In genomic region chr4:6718932-6719610, GRCh38 we compare ENCODE assay signal across 15 cellular contexts. TPM values are rescaled to one million over a fixed set of nuclear protein-coding genes. Genes with fewer than 3 reads are reported as not detected.
A peak's percentile ranks its signal among the peaks of the same experiment; 100 is the strongest.
DNase-seq lines count a peak whose midpoint lies in the region; ATAC-seq and TF ChIP-seq lines count a peak whose summit lies in the region.
"Had no signal": no experiment of that assay in that cellular context is flagged by ENCODE, and none has a peak within 500 bp of the region (broad histone marks: within the 10 kb centered on the region; RNA-seq: fewer than 3 reads in every experiment).

No MANE protein-coding gene starts in this region.

- no peak for TF ChIP-seq CTCF in CD8-positive, alpha-beta T cell (IDR thresholded peaks at IDR 0.05)
- TF ChIP-seq CTCF in HEK293 (tag by site-specific recombination; IDR thresholded peaks at IDR 0.05), result no peak
- TF ChIP-seq CTCF in natural killer cell (IDR thresholded peaks at IDR 0.05), result no peak

- peak overlapping the region; percentile 60 for H3K27ac Mint-ChIP-seq in CD8-positive, alpha-beta T cell
- peak overlapping the region; percentile 5 for H3K27ac Mint-ChIP-seq in activated naive CD8-positive, alpha-beta T cell treated with anti-CD3 and anti-CD28 coated beads, Interleukin-2, amount 50 U/mL, for 24 hours
- peak overlapping the region; percentile 59 to 64 for H3K27ac Mint-ChIP-seq in natural killer cell

- no peaks in the 10 kb centered on the region for H3K27me3 ChIP-seq in CD8-positive, alpha-beta T cell (ENCODE audit: insufficient read depth, low read length)
- H3K27me3 ChIP-seq: gastroesophageal sphincter had no signal

- no peak for ATAC-seq in CD8-positive, alpha-beta T cell
- ATAC-seq in activated naive CD8-positive, alpha-beta T cell treated with anti-CD3 and anti-CD28 coated beads, Interleukin-2, amount 50 U/mL, for 24 hours, result no peak
- ATAC-seq in natural killer cell (no peak), GM18519 (IDR thresholded peaks at IDR 0.05; ENCODE audit: low FRiP score, unreplicated experiment) (no peak), HG03520 (IDR thresholded peaks at IDR 0.05; ENCODE audit: unreplicated experiment) (no peak)
- ATAC-seq: gastroesophageal sphincter had no signal

- no peak overlapping the region for H3K27ac ChIP-seq in CD8-positive, alpha-beta T cell (ENCODE audit: low read depth, low read length)
- H3K27ac ChIP-seq in HEK293 (ENCODE audit: extremely low read depth, low read depth, low read length), result no peak overlapping the region
- H3K27ac ChIP-seq: prostate gland had no signal

- no peaks in the 10 kb centered on the region for H3K9me3 ChIP-seq in CD8-positive, alpha-beta T cell (ENCODE audit: low read length)
- no peaks in the 10 kb centered on the region for H3K9me3 ChIP-seq in HEK293 (ENCODE audit: control insufficient read depth, insufficient read depth, low read depth, low read length)
- H3K9me3 ChIP-seq: gastroesophageal sphincter, prostate gland had no signal

- H3K36me3 Mint-ChIP-seq in CD8-positive, alpha-beta T cell, result peaks cover 8% of the 10 kb centered on the region
- peaks cover 6% of the 10 kb centered on the region for H3K36me3 Mint-ChIP-seq in activated naive CD8-positive, alpha-beta T cell treated with anti-CD3 and anti-CD28 coated beads, Interleukin-2, amount 50 U/mL, for 24 hours (ENCODE audit: low read depth)
- no peaks in the 10 kb centered on the region for H3K36me3 Mint-ChIP-seq in natural killer cell

- no peak overlapping the region for H3K4me3 ChIP-seq in CD8-positive, alpha-beta T cell (ENCODE audit: low read depth, low read length)
- no peak overlapping the region for H3K4me3 ChIP-seq in HEK293 (ENCODE audit: low read depth, low read length)
- H3K4me3 ChIP-seq: gastroesophageal sphincter, prostate gland had no signal

- no peaks in the 10 kb centered on the region for H3K27me3 Mint-ChIP-seq in CD8-positive, alpha-beta T cell (ENCODE audit: low read depth)
- peaks cover 3% of the 10 kb centered on the region for H3K27me3 Mint-ChIP-seq in activated naive CD8-positive, alpha-beta T cell treated with anti-CD3 and anti-CD28 coated beads, Interleukin-2, amount 50 U/mL, for 24 hours
- no peaks in the 10 kb centered on the region for H3K27me3 Mint-ChIP-seq in natural killer cell (ENCODE audit: low read depth in 2 of 2)

- peaks cover 46% of the 10 kb centered on the region for H3K4me1 Mint-ChIP-seq in CD8-positive, alpha-beta T cell (ENCODE audit: low read depth)
- peaks cover 31% of the 10 kb centered on the region for H3K4me1 Mint-ChIP-seq in activated naive CD8-positive, alpha-beta T cell treated with anti-CD3 and anti-CD28 coated beads, Interleukin-2, amount 50 U/mL, for 24 hours
- H3K4me1 Mint-ChIP-seq in natural killer cell, result peaks cover 26 to 30% of the 10 kb centered on the region in 2 donors

- H3K9me3 Mint-ChIP-seq in CD8-positive, alpha-beta T cell, result no peaks in the 10 kb centered on the region
- no peaks in the 10 kb centered on the region for H3K9me3 Mint-ChIP-seq in activated naive CD8-positive, alpha-beta T cell treated with anti-CD3 and anti-CD28 coated beads, Interleukin-2, amount 50 U/mL, for 24 hours
- H3K9me3 Mint-ChIP-seq in natural killer cell, result no peaks in the 10 kb centered on the region

- H3K4me1 ChIP-seq in CD8-positive, alpha-beta T cell (ENCODE audit: insufficient read depth, low read length), result peaks cover 25% of the 10 kb centered on the region
- no peaks in the 10 kb centered on the region for H3K4me1 ChIP-seq in HEK293 (ENCODE audit: control insufficient read depth, insufficient read depth, low read length)
- H3K4me1 ChIP-seq: prostate gland had no signal

- POLR2A ChIA-PET in CD8-positive, alpha-beta T cell (lab: Charles Lee), result interaction anchor here (1.2 to 10.0 kb wide), 5 partner anchors 30 to 351 kb away, joined by 3 to 115 read pairs (median 4); a partner anchor contains a TSS
- POLR2A ChIA-PET in HEK293 (lab: Yijun Ruan, JAX), result no interaction called here

- no peak for DNase-seq in CD8-positive, alpha-beta T cell
- no peak for DNase-seq in activated naive CD8-positive, alpha-beta T cell treated with anti-CD3 and anti-CD28 coated beads, Interleukin-2, amount 50 U/mL, for 24 hours
- no peak for DNase-seq in natural killer cell
- DNase-seq in cerebellum (ENCODE audit: low spot score), result no peak
- DNase-seq: activated CD4-positive, alpha-beta T cell treated with anti-CD3 and anti-CD28 coated beads, Interleukin-2, amount 50 U/mL, for 1 hour; aorta; cortex of kidney; NCI-H2081; NCI-H526 had no signal

- intact Hi-C loops in CD8-positive, alpha-beta T cell (cut with DNase I, micrococcal nuclease), result no loop called here
- intact Hi-C loops in natural killer cell (cut with micrococcal nuclease), result no loop called here

- H3K4me3 Mint-ChIP-seq in CD8-positive, alpha-beta T cell, result peak overlapping the region; percentile 39
- peak overlapping the region; percentile 12 for H3K4me3 Mint-ChIP-seq in activated naive CD8-positive, alpha-beta T cell treated with anti-CD3 and anti-CD28 coated beads, Interleukin-2, amount 50 U/mL, for 24 hours
- peak overlapping the region; percentile 61 for H3K4me3 Mint-ChIP-seq in natural killer cell

- no peaks in the 10 kb centered on the region for H3K36me3 ChIP-seq in CD8-positive, alpha-beta T cell (ENCODE audit: insufficient read depth, low read length)
- no peaks in the 10 kb centered on the region; a peak in 1 of 3 replicates for H3K36me3 ChIP-seq in HEK293 (ENCODE audit: control insufficient read depth in 2 of 2, insufficient read depth in 1 of 2, low read length in 2 of 2)
- H3K36me3 ChIP-seq: gastroesophageal sphincter, prostate gland had no signal

- CTCF ChIA-PET in CD8-positive, alpha-beta T cell (lab: Charles Lee), result interaction anchor here (0.6 to 8.0 kb wide), 21 partner anchors 10 to 364 kb away, joined by 3 to 251 read pairs (median 6); partner anchors contain the start of genes GRPEL1, KIAA0232 and MRFAP1
- CTCF ChIA-PET in HEK293 (lab: Yijun Ruan, JAX), result interaction anchor here (0.7 to 8.5 kb wide), 10 partner anchors 82 to 365 kb away, joined by 3 to 111 read pairs (median 5); partner anchors contain the start of gene GRPEL1

TF ChIP-seq in HEK293, 187 proteins besides CTCF, POLR2A, EP300 and RAD21:
- TF ChIP-seq ZBTB17 (tag by site-specific recombination; IDR thresholded peaks at IDR 0.05) (peak; percentile 59; the same call in 1 of the 2 replicates), SCRT2 (tag by site-specific recombination; IDR thresholded peaks at IDR 0.05) (peak; percentile 90), ZNF776 (tag by site-specific recombination; IDR thresholded peaks at IDR 0.05; ENCODE audit: borderline replicate concordance) (no peak)

RNA-seq across cellular contexts. Expression of gene BLOC1S4, which starts 3.1 kb away (rescaled TPM):
- 10 to 100 TPM; 29.7 to 30.7 TPM for total RNA-seq in CD8-positive, alpha-beta T cell
- total RNA-seq in natural killer cell (10 to 100 TPM; 18.9 to 20.1 (median 20.0) TPM), cerebellum (8.3 TPM)

RNA-seq across cellular contexts. Expression of gene MRFAP1L1, which starts 9.4 kb away (rescaled TPM):
- 10 to 100 TPM; 27.5 to 30.0 TPM for total RNA-seq in CD8-positive, alpha-beta T cell
- total RNA-seq in natural killer cell, result 10 to 100 TPM; 38.4 to 60.9 (median 40.8) TPM
- 61.2 TPM for total RNA-seq in cerebellum

RNA-seq across cellular contexts. Expression of gene S100P, which starts 25.4 kb away (rescaled TPM):
- 1 to 10 TPM; 1.1 to 1.5 TPM for total RNA-seq in CD8-positive, alpha-beta T cell
- total RNA-seq in natural killer cell (1 to 10 TPM; 2.4 to 4.3 (median 2.7) TPM), cerebellum (0.27 TPM)
- total RNA-seq: OCI-LY7 had no signal

Comparison
In these comparisons a context has a peak if more than half of its experiments do, and no peak if none do; other contexts are left out.
1. H3K27ac Mint-ChIP-seq: peak in every context shown above with its lines; median percentile 62 in natural killer cell; 60 in CD8-positive, alpha-beta T cell; 5 in activated naive CD8-positive, alpha-beta T cell treated with anti-CD3 and anti-CD28 coated beads, Interleukin-2, amount 50 U/mL, for 24 hours.